24 cellular contexts compared by ENCODE assay signal in genomic region chr2:161782615-161783014, GRCh38.
"Had no signal": no experiment of that assay in that cellular context is flagged by ENCODE, and none has a peak within 500 bp of the region (broad histone marks: within the 10 kb centered on the region; RNA-seq: fewer than 3 reads in every experiment).

No MANE protein-coding gene starts in this region.

- H3K9ac ChIP-seq: KMS-11 had no signal

- H3K4me2 ChIP-seq: KMS-11 had no signal

- DNase-seq: MG63, NCI-H1092, NCI-H1105 treated with DMSO at 0.1 percent for 48 hours, NCI-H1417 treated with DMSO at 0.1 percent for 48 hours, NCI-H146, NCI-H1694 treated with DMSO at 0.1 percent for 48 hours, NCI-H1930, NCI-H2081, NCI-H2107, NCI-H226, NCI-H446, NCI-H510A, NCI-H524 treated with DMSO at 0.1 percent for 48 hours, NCI-H774, PC-3, SHP77, T-helper 1 cell, T-helper 17 cell had no signal

- H3K27me3 ChIP-seq: MG63 had no signal

- H3K27ac ChIP-seq: HL-60, KMS-11, RWPE1 had no signal

- H3K4me3 ChIP-seq: MG63 had no signal

- FAIRE-seq: HTR-8/SVneo had no signal

- H3K36me3 ChIP-seq: MG63 had no signal

- ATAC-seq: Panc1, PC-3, SK-N-SH treated with all-trans-retinoic acid at 6 μM for 48 hours, T-helper 17 cell had no signal
